8 cellular contexts compared by ENCODE assay signal in genomic region chr7:140697447-140698143, GRCh38. TPM values are rescaled to one million over a fixed set of nuclear protein-coding genes. Genes with fewer than 3 reads are reported as not detected.
DNase-seq lines count a peak whose midpoint lies in the region; ATAC-seq and TF ChIP-seq lines count a peak whose summit lies in the region.

No MANE protein-coding gene starts in this region.

- H3K4me3 Mint-ChIP-seq in effector memory CD8-positive, alpha-beta T cell, result peak overlapping the region; percentile 94 to 100
- H3K4me3 Mint-ChIP-seq in nephron progenitor cell, result peak overlapping the region; percentile 98

- H3K4me2 ChIP-seq in MM.1S (ENCODE audit: low read depth, low read length), result peak overlapping the region; percentile 81

- no peak for TF ChIP-seq CTCF in BE2C (IDR thresholded peaks at IDR 0.05; ENCODE audit: low read depth, low read length)
- 0 out of 2 replicates have a peak, but pooled peaks have one; percentile 1 for TF ChIP-seq CTCF in MM.1S (IDR thresholded peaks at IDR 0.05; ENCODE audit: low read length)
- TF ChIP-seq CTCF in nephron progenitor cell (IDR thresholded peaks at IDR 0.05), result no peak

- H3K4me1 ChIP-seq in BE2C (peaks cover 4% of the 10 kb centered on the region; the same call in 1 of the 2 replicates), MM.1S (ENCODE audit: low read length) (peaks cover 11% of the 10 kb centered on the region)

- H3K36me3 Mint-ChIP-seq in effector memory CD8-positive, alpha-beta T cell (ENCODE audit: insufficient read depth), result peaks cover 25% of the 10 kb centered on the region
- peaks cover 30% of the 10 kb centered on the region for H3K36me3 Mint-ChIP-seq in nephron progenitor cell (ENCODE audit: low read depth)

- H3K27me3 ChIP-seq in BE2C (no peaks in the 10 kb centered on the region), MM.1S (replicated peaks; ENCODE audit: insufficient read depth, low read length) (no peaks in the 10 kb centered on the region)

- H3K27ac Mint-ChIP-seq in effector memory CD8-positive, alpha-beta T cell, result peak overlapping the region; percentile 97 to 98
- no peak overlapping the region for H3K27ac Mint-ChIP-seq in nephron progenitor cell

- no peaks in the 10 kb centered on the region for H3K9me2 ChIP-seq in MM.1S (replicated peaks; ENCODE audit: insufficient read depth, low read length)

- DNase-seq in BE2C, result no peak
- DNase-seq in MM.1S, result no peak
- DNase-seq in effector memory CD8-positive, alpha-beta T cell, result no peak
- no peak for DNase-seq in nephron progenitor cell
- no peak for DNase-seq in hypothalamus (lab: John Stamatoyannopoulos, UW)
- DNase-seq in LoVo (ENCODE audit: low spot score), result no peak

- H3K4me3 ChIP-seq in BE2C (ENCODE audit: low read depth, low read length) (peak overlapping the region; percentile 89), MM.1S (ENCODE audit: low read length) (peak overlapping the region; percentile 98)

- H3K9me3 ChIP-seq in BE2C, result no peaks in the 10 kb centered on the region
- no peaks in the 10 kb centered on the region for H3K9me3 ChIP-seq in MM.1S (replicated peaks; ENCODE audit: insufficient read depth, low read length)

- ATAC-seq in effector memory CD8-positive, alpha-beta T cell (replicated peaks), result no peak
- ATAC-seq in HG02870 (IDR thresholded peaks at IDR 0.05; ENCODE audit: unreplicated experiment), result no peak
- no peak for ATAC-seq in HG03520 (IDR thresholded peaks at IDR 0.05; ENCODE audit: unreplicated experiment)

- no peaks in the 10 kb centered on the region for H3F3A ChIP-seq in MM.1S (ENCODE audit: insufficient read depth, low read length)

- H3K9me3 Mint-ChIP-seq in effector memory CD8-positive, alpha-beta T cell, result no peaks in the 10 kb centered on the region
- H3K9me3 Mint-ChIP-seq in nephron progenitor cell, result no peaks in the 10 kb centered on the region

- H3K79me2 ChIP-seq in MM.1S (ENCODE audit: low read length), result peaks cover 61% of the 10 kb centered on the region

- H3K27ac ChIP-seq in MM.1S (ENCODE audit: low read length), result peak overlapping the region; percentile 65; the same call in 1 of the 2 replicates

- peak overlapping the region; percentile 88 for H2AFZ ChIP-seq in MM.1S (ENCODE audit: low read length)

- no peaks in the 10 kb centered on the region for H3K27me3 Mint-ChIP-seq in effector memory CD8-positive, alpha-beta T cell
- H3K27me3 Mint-ChIP-seq in nephron progenitor cell (ENCODE audit: low read depth, poor library complexity), result peaks cover 6% of the 10 kb centered on the region

- H3K9ac ChIP-seq in MM.1S (ENCODE audit: low read length), result peak overlapping the region; percentile 81

- no peaks in the 10 kb centered on the region; the same call in 1 of the 2 replicates for H4K20me1 ChIP-seq in MM.1S (ENCODE audit: insufficient read depth, low read length)

- peaks cover 29% of the 10 kb centered on the region in 2 donors for H3K4me1 Mint-ChIP-seq in effector memory CD8-positive, alpha-beta T cell (ENCODE audit: low read depth in 2 of 2)
- peaks cover 39% of the 10 kb centered on the region for H3K4me1 Mint-ChIP-seq in nephron progenitor cell

- H3K36me3 ChIP-seq in BE2C, result no peaks in the 10 kb centered on the region; the same call in 1 of the 2 replicates
- no peaks in the 10 kb centered on the region for H3K36me3 ChIP-seq in MM.1S (replicated peaks; ENCODE audit: insufficient read depth, low read length)

RNA-seq across cellular contexts. Expression of gene NDUFB2, which starts 1.1 kb away (rescaled TPM):
- 305 TPM for polyA plus RNA-seq in BE2C (2012; ENCODE audit: insufficient read depth, insufficient read length, low read depth)

RNA-seq across cellular contexts. Expression of gene ADCK2, which starts 24.9 kb away (rescaled TPM):
- polyA plus RNA-seq in BE2C (2012; ENCODE audit: insufficient read depth, insufficient read length, low read depth), result 8.0 TPM

RNA-seq across cellular contexts. Expression of gene DENND2A, which starts 57.0 kb away (rescaled TPM):
- 1.8 TPM for polyA plus RNA-seq in BE2C (2012; ENCODE audit: insufficient read depth, insufficient read length, low read depth)
